In genomic region chr16:86554917-86555762, GRCh38 we compare ENCODE assay signal across 1 cellular context.
TF ChIP-seq lines count a peak whose summit lies in the region.

Gene MTHFSD, minus strand, starts transcription at chr16:86555235. Its CDS starts 51 bp downstream, at chr16:86555184.

TF ChIP-seq in HEK293, 187 proteins besides CTCF, POLR2A, EP300 and RAD21 (continued from another document):
- TF ChIP-seq ATF2 (tag by site-specific recombination; IDR thresholded peaks at IDR 0.05; ENCODE audit: low read depth) (peak; percentile 98), SP7 (tag by site-specific recombination; IDR thresholded peaks at IDR 0.05) (peak; percentile 43), ZNF335 (tag by site-specific recombination; conservative IDR thresholded peaks at IDR 0.05) (peak; percentile 77), BCL6B (tag by site-specific recombination; IDR thresholded peaks at IDR 0.05) (no peak), ZNF585B (tag by site-specific recombination; IDR thresholded peaks at IDR 0.05) (no peak), PRDM2 (tag by site-specific recombination; IDR thresholded peaks at IDR 0.05; ENCODE audit: borderline replicate concordance) (no peak), ZNF530 (tag by site-specific recombination; IDR thresholded peaks at IDR 0.05; ENCODE audit: low read depth) (no peak), HIC1 (tag by site-specific recombination; IDR thresholded peaks at IDR 0.05) (no peak), ZBTB6 (tag by site-specific recombination; IDR thresholded peaks at IDR 0.05) (no peak), ZNF747 (tag by site-specific recombination; IDR thresholded peaks at IDR 0.05) (no peak), ZNF416 (tag by site-specific recombination; IDR thresholded peaks at IDR 0.05) (no peak), ZNF501 (tag by site-specific recombination; IDR thresholded peaks at IDR 0.05) (no peak), MEIS1 (CRISPR knock-in tag; IDR thresholded peaks at IDR 0.05; ENCODE audit: borderline replicate concordance) (no peak), ZNF555 (tag by site-specific recombination; conservative IDR thresholded peaks at IDR 0.05) (no peak), ZIC2 (tag by site-specific recombination; IDR thresholded peaks at IDR 0.05) (peak; percentile 47; the same call in 1 of the 2 replicates), ZNF146 (tag by site-specific recombination; IDR thresholded peaks at IDR 0.05) (no peak), TCF7L2 (IDR thresholded peaks at IDR 0.05; ENCODE audit: borderline replicate concordance, low read depth, low read length) (no peak), ZNF629 (tag by site-specific recombination; IDR thresholded peaks at IDR 0.05) (peak; percentile 82), KLF9 (tag by site-specific recombination; IDR thresholded peaks at IDR 0.05; ENCODE audit: low read depth) (no peak), ZNF354C (tag by site-specific recombination; IDR thresholded peaks at IDR 0.05; ENCODE audit: borderline replicate concordance, low read depth) (no peak), ZBTB1 (tag by site-specific recombination; IDR thresholded peaks at IDR 0.05) (no peak), EGR2 (tag by site-specific recombination; IDR thresholded peaks at IDR 0.05; ENCODE audit: low read depth) (no peak), GLIS1 (tag by site-specific recombination; IDR thresholded peaks at IDR 0.05) (peak; percentile 75), ZNF324 (tag by site-specific recombination; IDR thresholded peaks at IDR 0.05) (no peak), ZFHX2 (tag by site-specific recombination; conservative IDR thresholded peaks at IDR 0.05) (no peak; the same call in 1 of the 2 replicates), KLF10 (tag by site-specific recombination; IDR thresholded peaks at IDR 0.05) (peak; percentile 45; the same call in 1 of the 2 replicates), ZNF776 (tag by site-specific recombination; IDR thresholded peaks at IDR 0.05; ENCODE audit: borderline replicate concordance) (no peak)
